In genomic region chr5:150515446-150515845, GRCh38 we compare ENCODE assay signal across 11 cellular contexts. TPM values are rescaled to one million over a fixed set of nuclear protein-coding genes. Genes with fewer than 3 reads are reported as not detected.
A peak's percentile ranks its signal among the peaks of the same experiment; 100 is the strongest.
DNase-seq lines count a peak whose midpoint lies in the region; ATAC-seq and TF ChIP-seq lines count a peak whose summit lies in the region.
"Had no signal": no experiment of that assay in that cellular context is flagged by ENCODE, and none has a peak within 500 bp of the region (broad histone marks: within the 10 kb centered on the region; RNA-seq: fewer than 3 reads in every experiment).

No MANE protein-coding gene starts in this region.

- intact Hi-C loops in left lung (cut with DNase I), result no loop called here

- TF ChIP-seq CTCF in cardiac fibroblast (IDR thresholded peaks at IDR 0.05; ENCODE audit: low read depth, low read length), result no peak
- TF ChIP-seq CTCF in left lung (IDR thresholded peaks at IDR 0.05), result no peak

- no peaks in the 10 kb centered on the region for H3K27me3 Mint-ChIP-seq in activated naive CD4-positive, alpha-beta T cell treated with anti-CD3 and anti-CD28 coated beads, Interleukin-2, amount 10 ng/mL, durations not matched to agents 7 days and 5 days

- H3K36me3 Mint-ChIP-seq in activated naive CD4-positive, alpha-beta T cell treated with anti-CD3 and anti-CD28 coated beads, Interleukin-2, amount 10 ng/mL, durations not matched to agents 7 days and 5 days, result no peaks in the 10 kb centered on the region

- peak overlapping the region; percentile 48 to 58 for H3K27ac ChIP-seq in left lung

- DNase-seq in HCEC 1CT (peak; percentile 64), cardiac fibroblast (ENCODE audit: low read depth in 2 of 2) (peak; percentile 72 to 82), left lung (no peak), stromal cell of bone marrow (ENCODE audit: low read depth) (peak; percentile 93), NCI-H1417 (lab: John Stamatoyannopoulos, UW) (no peak), nucleus accumbens (lab: John Stamatoyannopoulos, UW) (no peak), SHP77 treated with DMSO at 0.1 percent for 48 hours (lab: John Stamatoyannopoulos, UW) (no peak)
- DNase-seq in activated naive CD4-positive, alpha-beta T cell treated with anti-CD3 and anti-CD28 coated beads, Interleukin-2, amount 10 ng/mL, durations not matched to agents 7 days and 5 days, result no peak
- DNase-seq: activated naive CD4-positive, alpha-beta T cell treated with Interleukin-2 at 50 U/mL for 16 hours; KBM-7; NCI-H524 treated with DMSO at 0.1 percent for 48 hours had no signal

- H3K4me3 ChIP-seq in cardiac fibroblast (replicated peaks in 1 of 2; ENCODE audit: low read depth in 2 of 2, low read length in 2 of 2) (no peak overlapping the region), left lung (no peak overlapping the region)

- H3K4me3 Mint-ChIP-seq in activated naive CD4-positive, alpha-beta T cell treated with anti-CD3 and anti-CD28 coated beads, Interleukin-2, amount 10 ng/mL, durations not matched to agents 7 days and 5 days, result no peak overlapping the region

- peaks cover 45 to 97% of the 10 kb centered on the region in 2 donors for H3K4me1 ChIP-seq in left lung

- no peaks in the 10 kb centered on the region for H3K9me3 Mint-ChIP-seq in activated naive CD4-positive, alpha-beta T cell treated with anti-CD3 and anti-CD28 coated beads, Interleukin-2, amount 10 ng/mL, durations not matched to agents 7 days and 5 days

- no peak for ATAC-seq in left lung

- no peak overlapping the region for H3K27ac Mint-ChIP-seq in activated naive CD4-positive, alpha-beta T cell treated with anti-CD3 and anti-CD28 coated beads, Interleukin-2, amount 10 ng/mL, durations not matched to agents 7 days and 5 days

- no peaks in the 10 kb centered on the region for H3K9me3 ChIP-seq in left lung

- H3K27me3 ChIP-seq in left lung, result no peaks in the 10 kb centered on the region

- CTCF ChIA-PET in activated naive CD4-positive, alpha-beta T cell treated with anti-CD3 and anti-CD28 coated beads, Interleukin-2, amount 10 ng/mL, durations not matched to agents 7 days and 5 days (lab: Charles Lee), result no interaction called here

- peaks cover 0 to 16% of the 10 kb centered on the region in 2 donors for H3K36me3 ChIP-seq in left lung

- H3K4me1 Mint-ChIP-seq in activated naive CD4-positive, alpha-beta T cell treated with anti-CD3 and anti-CD28 coated beads, Interleukin-2, amount 10 ng/mL, durations not matched to agents 7 days and 5 days, result no peaks in the 10 kb centered on the region

RNA-seq across cellular contexts. Expression of gene NDST1, which starts 7.5 kb away (rescaled TPM):
- total RNA-seq in left lung, result 100 to 1,000 TPM in 1 of 2 donors, 10 to 100 TPM in 1; 89.3 to 100 TPM

Comparison
In these comparisons a context has a peak if more than half of its experiments do, and no peak if none do; other contexts are left out.
1. DNase-seq: peak in HCEC 1CT (single experiment), cardiac fibroblast (2 of 2) and stromal cell of bone marrow (single experiment); none in left lung (0 of 2), activated naive CD4-positive, alpha-beta T cell treated with anti-CD3 and anti-CD28 coated beads, Interleukin-2, amount 10 ng/mL, durations not matched to agents 7 days and 5 days (single experiment), NCI-H1417 (0 of 3), nucleus accumbens (0 of 56) and SHP77 treated with DMSO at 0.1 percent for 48 hours (single experiment).